ENCODE assay signal across 10 cellular contexts in genomic region chr10:71765176-71765906, GRCh38. TPM values are rescaled to one million over a fixed set of nuclear protein-coding genes. Genes with fewer than 3 reads are reported as not detected.
DNase-seq lines count a peak whose midpoint lies in the region; ATAC-seq and TF ChIP-seq lines count a peak whose summit lies in the region.
"Had no signal": no experiment of that assay in that cellular context is flagged by ENCODE, and none has a peak within 500 bp of the region (broad histone marks: within the 10 kb centered on the region; RNA-seq: fewer than 3 reads in every experiment).

No MANE protein-coding gene starts in this region.

- CTCF ChIA-PET in Calu3 (lab: Charles Lee), result interaction anchor here (0.7 to 2.1 kb wide), 4 partner anchors 8 to 52 kb away, joined by 3 to 10 read pairs (median 4); partner anchors contain the start of gene VSIR

- 40 to 48% methylated on average over 2 to 4 of the region's 8 CpGs for WGBS in gastroesophageal sphincter (ENCODE audit: low coverage in 1 of 2), 2 donors

- BruUV-seq in Calu3 (replicated peaks; lab: Mats Ljungman, UMichigan), result no TSS peak

- no peak overlapping the region for H3K4me3 ChIP-seq in gastroesophageal sphincter
- no peak overlapping the region for H3K4me3 ChIP-seq in skeletal muscle satellite cell (ENCODE audit: low read length)

- no peak overlapping the region for H3K4me2 ChIP-seq in skeletal muscle satellite cell (ENCODE audit: low read length)

- TF ChIP-seq POLR2A in gastroesophageal sphincter (IDR thresholded peaks at IDR 0.05), result no peak

- DNase-seq in Calu3, result no peak
- DNase-seq in T-helper 17 cell, result no peak
- no peak for DNase-seq in NK-92 (lab: John Stamatoyannopoulos, UW; ENCODE audit: unreplicated experiment)
- DNase-seq in stimulated activated CD4-positive, alpha-beta T cell treated with anti-CD3 and anti-CD28 coated beads, Interleukin-4, amount 100 ng/mL, for 1 hour, result no peak
- DNase-seq: erythroblast had no signal

- peak; percentile 48 for TF ChIP-seq CTCF in Calu3 (IDR thresholded peaks at IDR 0.05; ENCODE audit: unreplicated experiment)
- TF ChIP-seq CTCF in gastroesophageal sphincter (IDR thresholded peaks at IDR 0.05), result peak in 2 of 4 experiments; percentile 31 to 41

- no peak for TF ChIP-seq EP300 in gastroesophageal sphincter (IDR thresholded peaks at IDR 0.05)

- peaks cover 0 to 31% of the 10 kb centered on the region in 2 donors for H3K36me3 ChIP-seq in gastroesophageal sphincter
- no peaks in the 10 kb centered on the region for H3K36me3 ChIP-seq in skeletal muscle satellite cell (ENCODE audit: insufficient read depth, low read length)

- H3K4me3 Mint-ChIP-seq in Calu3 (ENCODE audit: low read depth, unreplicated experiment) (no peak overlapping the region), T-helper 17 cell (peak overlapping the region; percentile 80)

- intact Hi-C loops in Calu3 (cut with micrococcal nuclease; ENCODE audit: unreplicated experiment), result no loop called here

- H3K9ac ChIP-seq in skeletal muscle satellite cell (ENCODE audit: low read depth, low read length), result peak overlapping the region; percentile 42

- H3K27me3 Mint-ChIP-seq in Calu3 (ENCODE audit: unreplicated experiment), result no peaks in the 10 kb centered on the region
- H3K27me3 Mint-ChIP-seq in T-helper 17 cell, result no peaks in the 10 kb centered on the region

- peaks cover 64% of the 10 kb centered on the region for H3K4me1 Mint-ChIP-seq in Calu3 (ENCODE audit: low read depth, unreplicated experiment)
- peaks cover 70% of the 10 kb centered on the region for H3K4me1 Mint-ChIP-seq in T-helper 17 cell

- no peaks in the 10 kb centered on the region for H3K9me3 Mint-ChIP-seq in Calu3 (ENCODE audit: low read depth, unreplicated experiment)

- H3K27me3 ChIP-seq in gastroesophageal sphincter, result no peaks in the 10 kb centered on the region
- no peaks in the 10 kb centered on the region for H3K27me3 ChIP-seq in skeletal muscle satellite cell (ENCODE audit: control insufficient read depth, insufficient read depth, low read length)

- H3K36me3 Mint-ChIP-seq in Calu3 (ENCODE audit: insufficient read depth, unreplicated experiment) (peaks cover 16% of the 10 kb centered on the region), T-helper 17 cell (ENCODE audit: low read depth) (peaks cover 14% of the 10 kb centered on the region)

- H3K9me3 ChIP-seq in T-helper 17 cell (ENCODE audit: control insufficient read depth, low read length, poor library complexity, severe bottlenecking) (no peaks in the 10 kb centered on the region), gastroesophageal sphincter (no peaks in the 10 kb centered on the region), skeletal muscle satellite cell (replicated peaks; ENCODE audit: low read length) (no peaks in the 10 kb centered on the region)

- peak overlapping the region; percentile 45 to 95 (median 92) for H3K27ac ChIP-seq in gastroesophageal sphincter

- peaks cover 10 to 99% (median 75%) of the 10 kb centered on the region in 3 donors for H3K4me1 ChIP-seq in gastroesophageal sphincter
- H3K4me1 ChIP-seq in skeletal muscle satellite cell (ENCODE audit: control insufficient read depth, insufficient read depth, low read length), result peaks cover 73% of the 10 kb centered on the region

- peak overlapping the region; percentile 87 for H3K27ac Mint-ChIP-seq in Calu3 (ENCODE audit: unreplicated experiment)
- H3K27ac Mint-ChIP-seq in T-helper 17 cell, result peak overlapping the region; percentile 96

- ATAC-seq in T-helper 17 cell (no peak), gastroesophageal sphincter (peak; percentile 25), GM18498 (IDR thresholded peaks at IDR 0.05; ENCODE audit: unreplicated experiment) (no peak), GM21360 (IDR thresholded peaks at IDR 0.05; ENCODE audit: unreplicated experiment) (no peak)
- ATAC-seq: sciatic nerve had no signal

RNA-seq across cellular contexts. Expression of gene VSIR, which starts 8.0 kb away (rescaled TPM):
- total RNA-seq in Calu3 (2022) (30.1 and 46.1 TPM in 2 replicates), T-helper 17 cell (100 to 1,000 TPM; 119 to 124 TPM), gastroesophageal sphincter (10 to 100 TPM; 34.7 to 83.6 (median 61.6) TPM)
- 7.9 and 15.5 TPM in 2 replicates for total RNA-seq in skeletal muscle satellite cell (2012; rRNA removed)

RNA-seq across cellular contexts. Expression of gene C10orf105, which starts 45.8 kb away (rescaled TPM):
- total RNA-seq in Calu3 (2022), result not detected in 2 replicates
- total RNA-seq in T-helper 17 cell, result under 1 TPM; 0.31 to 0.37 TPM
- total RNA-seq in gastroesophageal sphincter, result under 1 TPM in 1 of 4 donors, not detected in 3; 0.13 TPM
- total RNA-seq in skeletal muscle satellite cell (2012; rRNA removed), result not detected in 2 replicates
